In the genomic region with DNA sequence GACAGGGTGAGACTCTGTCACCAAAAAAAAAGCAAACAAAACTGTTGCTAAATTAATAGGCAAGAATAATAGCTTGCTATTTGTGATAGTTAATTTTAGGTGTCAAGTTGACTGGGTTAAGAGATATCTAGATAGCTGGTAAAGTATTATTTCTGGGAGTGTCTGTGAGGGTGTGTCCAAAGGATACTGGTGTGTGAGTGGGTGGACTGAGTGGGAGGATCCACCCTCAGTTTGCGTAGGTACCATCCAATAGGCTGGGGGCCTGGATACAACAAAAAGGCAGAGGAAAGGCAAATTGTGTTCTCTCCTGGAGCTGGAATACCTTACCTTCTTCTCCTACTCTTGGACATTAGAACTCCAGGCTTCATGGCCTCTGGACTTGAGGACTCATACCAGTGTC, we compare ENCODE assay signal across 10 cellular contexts. TPM values are rescaled to one million over a fixed set of nuclear protein-coding genes. Genes with fewer than 3 reads are reported as not detected.
"Had no signal": no experiment of that assay in that cellular context is flagged by ENCODE, and none has a peak within 500 bp of the region (broad histone marks: within the 10 kb centered on the region; RNA-seq: fewer than 3 reads in every experiment).

No MANE protein-coding gene starts in this region.

- H3K4me1 ChIP-seq: HAP-1 had no signal

- H3K27ac ChIP-seq: GM23248, HL-60, KMS-11 had no signal

- H3K4me3 ChIP-seq: GM23248, HAP-1 had no signal

- H2AFZ ChIP-seq: GM23248 had no signal

- H3K9ac ChIP-seq: GM23248, KMS-11 had no signal

- DNase-seq: GM23248, GOT3, H7, KBM-7 had no signal

- ATAC-seq: HCT116, HepG2 had no signal

- FAIRE-seq: HepG2 had no signal

- H3K9me3 ChIP-seq: HAP-1 had no signal

- H3K4me2 ChIP-seq: KMS-11 had no signal

RNA-seq across cellular contexts. Expression of gene C2orf78, which starts 19.0 kb away (rescaled TPM):
- total RNA-seq: GM23248, H7, HepG2, HT1080 had no signal
- polyA plus RNA-seq: GM23248, HepG2 had no signal
